17 cellular contexts compared by ENCODE assay signal in the genomic region with DNA sequence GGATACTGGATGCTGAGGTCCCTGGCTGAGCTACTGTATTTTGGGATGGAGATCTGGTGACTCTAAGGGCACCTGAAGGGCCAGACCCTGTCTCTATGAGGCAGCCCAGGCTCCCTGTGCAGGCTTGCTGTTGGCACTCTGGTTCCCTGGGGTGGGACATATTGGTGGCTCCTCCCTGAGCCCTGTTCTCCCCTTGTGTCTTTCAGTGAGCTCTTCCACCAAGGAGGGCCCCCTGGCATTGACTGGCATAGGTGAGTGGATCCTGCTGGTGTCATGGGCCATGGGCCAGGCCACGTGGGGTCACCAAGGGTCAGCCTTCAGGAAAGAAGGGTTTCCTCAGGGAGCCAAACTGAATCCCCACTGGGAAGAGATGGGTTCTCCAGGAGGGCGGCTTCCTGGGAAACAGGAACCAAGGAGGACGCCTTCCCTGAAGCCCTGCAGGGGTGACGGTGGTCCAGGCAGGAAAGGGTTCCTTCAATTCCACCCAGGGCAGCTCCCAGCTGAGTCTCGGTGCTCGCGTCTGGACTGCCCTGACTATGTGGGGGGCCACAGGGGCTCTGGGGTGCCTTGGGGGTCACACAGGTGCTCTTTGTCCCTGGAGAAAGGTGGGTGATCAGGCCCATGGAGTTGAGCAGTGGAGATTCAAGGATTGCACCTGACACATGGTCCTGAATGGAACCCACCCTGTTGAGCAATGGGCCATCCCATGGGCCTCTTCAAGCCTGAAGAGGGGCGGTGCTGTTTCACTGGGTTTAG.
DNase-seq lines count a peak whose midpoint lies in the region; ATAC-seq and TF ChIP-seq lines count a peak whose summit lies in the region.
"Had no signal": no experiment of that assay in that cellular context is flagged by ENCODE, and none has a peak within 500 bp of the region (broad histone marks: within the 10 kb centered on the region; RNA-seq: fewer than 3 reads in every experiment).

No MANE protein-coding gene starts in this region.

- POLR2A ChIA-PET in activated CD4-positive, alpha-beta memory T cell treated with anti-CD3 and anti-CD28 coated beads, Interleukin-2, amount 10 ng/mL, durations not matched to agents 7 days and 5 days (lab: Charles Lee): no interaction called here

- H3K9me3 Mint-ChIP-seq in activated CD4-positive, alpha-beta memory T cell treated with anti-CD3 and anti-CD28 coated beads, Interleukin-2, amount 10 ng/mL, durations not matched to agents 7 days and 5 days: peaks cover 33% of the 10 kb centered on the region
- peaks cover 24% of the 10 kb centered on the region for H3K9me3 Mint-ChIP-seq in progenitor cell of endocrine pancreas (ENCODE audit: low read depth)

- no peak overlapping the region for H3K4me2 ChIP-seq in hepatocyte
- H3K4me2 ChIP-seq: A549, KMS-11 had no signal

- WGBS in hepatocyte (ENCODE audit: low lambda C conversion rate, missing lambda C conversion rate): 87% methylated on average over 8 of the region's 8 CpGs

- no peaks in the 10 kb centered on the region for H3K36me3 ChIP-seq in hepatocyte (replicated peaks; ENCODE audit: insufficient read depth, low read depth)
- H3K36me3 ChIP-seq: HAP-1 had no signal

- H3K36me3 Mint-ChIP-seq in activated CD4-positive, alpha-beta memory T cell treated with anti-CD3 and anti-CD28 coated beads, Interleukin-2, amount 10 ng/mL, durations not matched to agents 7 days and 5 days (ENCODE audit: low read depth): no peaks in the 10 kb centered on the region
- peaks cover 4% of the 10 kb centered on the region for H3K36me3 Mint-ChIP-seq in progenitor cell of endocrine pancreas (ENCODE audit: insufficient read depth)

- no peaks in the 10 kb centered on the region for H3K9me2 ChIP-seq in hepatocyte (replicated peaks; ENCODE audit: insufficient read depth)

- H3K4me3 Mint-ChIP-seq in activated CD4-positive, alpha-beta memory T cell treated with anti-CD3 and anti-CD28 coated beads, Interleukin-2, amount 10 ng/mL, durations not matched to agents 7 days and 5 days: no peak overlapping the region
- no peak overlapping the region for H3K4me3 Mint-ChIP-seq in progenitor cell of endocrine pancreas (ENCODE audit: low read depth)
- H3K4me3 Mint-ChIP-seq: central memory CD8-positive, alpha-beta T cell had no signal

- CTCF ChIA-PET in activated CD4-positive, alpha-beta memory T cell treated with anti-CD3 and anti-CD28 coated beads, Interleukin-2, amount 10 ng/mL, durations not matched to agents 7 days and 5 days (lab: Charles Lee): no interaction called here

- H3K4me1 Mint-ChIP-seq in activated CD4-positive, alpha-beta memory T cell treated with anti-CD3 and anti-CD28 coated beads, Interleukin-2, amount 10 ng/mL, durations not matched to agents 7 days and 5 days: no peaks in the 10 kb centered on the region
- no peaks in the 10 kb centered on the region for H3K4me1 Mint-ChIP-seq in progenitor cell of endocrine pancreas (ENCODE audit: low read depth)
- H3K4me1 Mint-ChIP-seq: central memory CD8-positive, alpha-beta T cell had no signal

- peaks cover 3% of the 10 kb centered on the region for H3K9me3 ChIP-seq in hepatocyte (ENCODE audit: low read depth)
- H3K9me3 ChIP-seq: A549, HAP-1 had no signal

- H3K27ac ChIP-seq in hepatocyte: no peak overlapping the region
- H3K27ac ChIP-seq: A549, KMS-11 had no signal

- peak; percentile 1 for DNase-seq in activated CD4-positive, alpha-beta T cell treated with anti-CD3 and anti-CD28 coated beads for 1 hour
- DNase-seq in activated CD4-positive, alpha-beta T cell treated with anti-CD3 and anti-CD28 coated beads for 48 hours: no peak
- peak; percentile 7 for DNase-seq in activated CD4-positive, alpha-beta memory T cell treated with anti-CD3 and anti-CD28 coated beads, Interleukin-2, amount 10 ng/mL, durations not matched to agents 7 days and 5 days
- peak; percentile 1 for DNase-seq in hepatocyte (ENCODE audit: low spot score)
- DNase-seq in progenitor cell of endocrine pancreas (ENCODE audit: low spot score, unreplicated experiment): peak; percentile 7
- no peak for DNase-seq in A172 (ENCODE audit: low spot score)
- DNase-seq: activated CD4-positive, alpha-beta T cell treated with anti-CD3 and anti-CD28 coated beads, Interleukin-2, amount 50 U/mL, for 48 hours; NCI-H1417; occipital lobe; SIG-M5; T-helper 9 cell had no signal

- H3K27me3 ChIP-seq in hepatocyte: no peaks in the 10 kb centered on the region

- no peaks in the 10 kb centered on the region for H3K4me1 ChIP-seq in hepatocyte (ENCODE audit: insufficient read depth)
- H3K4me1 ChIP-seq: A549, HAP-1 had no signal

- ATAC-seq in GM19395 (IDR thresholded peaks at IDR 0.05; ENCODE audit: unreplicated experiment) (no peak), GM21717 (IDR thresholded peaks at IDR 0.05; ENCODE audit: unreplicated experiment) (no peak)
- ATAC-seq: A549 had no signal

- H3K4me3 ChIP-seq in hepatocyte: no peak overlapping the region
- H3K4me3 ChIP-seq: A549, HAP-1 had no signal

- no peaks in the 10 kb centered on the region for H4K20me1 ChIP-seq in hepatocyte (ENCODE audit: insufficient read depth, poor library complexity, severe bottlenecking)

- H3K27ac Mint-ChIP-seq in activated CD4-positive, alpha-beta memory T cell treated with anti-CD3 and anti-CD28 coated beads, Interleukin-2, amount 10 ng/mL, durations not matched to agents 7 days and 5 days: no peak overlapping the region
- no peak overlapping the region for H3K27ac Mint-ChIP-seq in progenitor cell of endocrine pancreas

- TF ChIP-seq CTCF in hepatocyte (IDR thresholded peaks at IDR 0.05; ENCODE audit: poor library complexity) (no peak), progenitor cell of endocrine pancreas (IDR thresholded peaks at IDR 0.05; ENCODE audit: unreplicated experiment) (no peak)

- H2AFZ ChIP-seq in hepatocyte: no peak overlapping the region

- H3K27me3 Mint-ChIP-seq in activated CD4-positive, alpha-beta memory T cell treated with anti-CD3 and anti-CD28 coated beads, Interleukin-2, amount 10 ng/mL, durations not matched to agents 7 days and 5 days: no peaks in the 10 kb centered on the region
- H3K27me3 Mint-ChIP-seq in progenitor cell of endocrine pancreas: no peaks in the 10 kb centered on the region
- H3K27me3 Mint-ChIP-seq: central memory CD8-positive, alpha-beta T cell had no signal

- no peaks in the 10 kb centered on the region for H3K79me2 ChIP-seq in hepatocyte

Comparison
In these comparisons a context has a peak if more than half of its experiments do, and no peak if none do; other contexts are left out.
1. DNase-seq: peak in activated CD4-positive, alpha-beta T cell treated with anti-CD3 and anti-CD28 coated beads for 1 hour (single experiment), activated CD4-positive, alpha-beta memory T cell treated with anti-CD3 and anti-CD28 coated beads, Interleukin-2, amount 10 ng/mL, durations not matched to agents 7 days and 5 days (single experiment), hepatocyte (single experiment) and progenitor cell of endocrine pancreas (single experiment); none in activated CD4-positive, alpha-beta T cell treated with anti-CD3 and anti-CD28 coated beads for 48 hours (single experiment) and A172 (single experiment).